In genomic region chr9:30089428-30089827, GRCh38 we compare ENCODE assay signal across 19 cellular contexts.
"Had no signal": no experiment of that assay in that cellular context is flagged by ENCODE, and none has a peak within 500 bp of the region (broad histone marks: within the 10 kb centered on the region; RNA-seq: fewer than 3 reads in every experiment).

No MANE protein-coding gene starts in this region.

- H3K9me3 ChIP-seq: esophagus muscularis mucosa, gastroesophageal sphincter, lower lobe of right lung had no signal

- H3K4me2 ChIP-seq: hepatocyte had no signal

- ATAC-seq: foreskin keratinocyte, gastroesophageal sphincter, heart left ventricle, left lung, left ventricle myocardium superior, lower lobe of right lung had no signal

- H3K4me1 ChIP-seq: esophagus muscularis mucosa, foreskin keratinocyte, gastroesophageal sphincter, heart left ventricle, left lung, lower lobe of right lung had no signal

- H3K36me3 ChIP-seq: esophagus muscularis mucosa, gastroesophageal sphincter, heart left ventricle, left lung, lower lobe of right lung had no signal

- H3K27ac ChIP-seq: coronary artery, dorsolateral prefrontal cortex, esophagus muscularis mucosa, foreskin keratinocyte, gastroesophageal sphincter, heart left ventricle, hepatocyte, left lung, lower lobe of right lung had no signal

- DNase-seq: dermis blood vessel endothelial cell; dorsolateral prefrontal cortex; effector CD4-positive, alpha-beta T cell; effector memory CD4-positive, alpha-beta T cell; foreskin keratinocyte; heart left ventricle; hypothalamus; immature natural killer cell; islet precursor cell; kidney; kidney glomerular epithelial cell; left lung; left ventricle myocardium superior; lower lobe of right lung; mesenchymal stem cell had no signal

- H3K27me3 ChIP-seq: dorsolateral prefrontal cortex, esophagus muscularis mucosa, foreskin keratinocyte, gastroesophageal sphincter, heart left ventricle, hepatocyte, left lung had no signal

- H3K4me3 ChIP-seq: coronary artery, dorsolateral prefrontal cortex, esophagus muscularis mucosa, gastroesophageal sphincter, heart left ventricle, hepatocyte, left lung, lower lobe of right lung had no signal

- H2AFZ ChIP-seq: hepatocyte had no signal
